8 cellular contexts compared by ENCODE assay signal in genomic region chr5:119397518-119398380, GRCh38. TPM values are rescaled to one million over a fixed set of nuclear protein-coding genes. Genes with fewer than 3 reads are reported as not detected.
DNase-seq lines count a peak whose midpoint lies in the region; ATAC-seq lines count a peak whose summit lies in the region.

No MANE protein-coding gene starts in this region.

- peak overlapping the region; percentile 97 for H3K27ac Mint-ChIP-seq in activated naive CD8-positive, alpha-beta T cell treated with anti-CD3 and anti-CD28 coated beads, Interleukin-2, amount 50 U/mL, for 24 hours

- peak overlapping the region; percentile 56 for H3K4me2 ChIP-seq in skeletal muscle satellite cell (ENCODE audit: low read length)

- no peak overlapping the region for H3K27ac ChIP-seq in caudate nucleus (ENCODE audit: low read depth, low read length)

- DNase-seq in DMS 273 (lab: John Stamatoyannopoulos, UW; ENCODE audit: unreplicated experiment) (peak; percentile 73), caudate nucleus (lab: John Stamatoyannopoulos, UW) (no peak), NCI-H1436 (lab: John Stamatoyannopoulos, UW) (no peak), activated gamma-delta T cell treated with Interleukin-2 at 50 U/mL for 16 hours (no peak)
- no peak for DNase-seq in activated naive CD8-positive, alpha-beta T cell treated with anti-CD3 and anti-CD28 coated beads, Interleukin-2, amount 50 U/mL, for 24 hours

- no peaks in the 10 kb centered on the region for H3K27me3 Mint-ChIP-seq in activated naive CD8-positive, alpha-beta T cell treated with anti-CD3 and anti-CD28 coated beads, Interleukin-2, amount 50 U/mL, for 24 hours

- H3K4me1 ChIP-seq in skeletal muscle satellite cell (ENCODE audit: control insufficient read depth, insufficient read depth, low read length) = peaks cover 57% of the 10 kb centered on the region

- H3K27me3 ChIP-seq in skeletal muscle satellite cell (ENCODE audit: control insufficient read depth, insufficient read depth, low read length) = no peaks in the 10 kb centered on the region

- peak overlapping the region; percentile 21 for H3K4me3 ChIP-seq in skeletal muscle satellite cell (ENCODE audit: low read length)

- H3K4me3 Mint-ChIP-seq in activated naive CD8-positive, alpha-beta T cell treated with anti-CD3 and anti-CD28 coated beads, Interleukin-2, amount 50 U/mL, for 24 hours = peak overlapping the region; percentile 51

- no peaks in the 10 kb centered on the region for H3K9me3 ChIP-seq in skeletal muscle satellite cell (replicated peaks; ENCODE audit: low read length)

- H3K36me3 ChIP-seq in skeletal muscle satellite cell (ENCODE audit: insufficient read depth, low read length) = no peaks in the 10 kb centered on the region

- peak overlapping the region; percentile 57 for H3K9ac ChIP-seq in skeletal muscle satellite cell (ENCODE audit: low read depth, low read length)

- H3K36me3 Mint-ChIP-seq in activated naive CD8-positive, alpha-beta T cell treated with anti-CD3 and anti-CD28 coated beads, Interleukin-2, amount 50 U/mL, for 24 hours (ENCODE audit: low read depth) = peaks cover 47% of the 10 kb centered on the region

- H3K4me1 Mint-ChIP-seq in activated naive CD8-positive, alpha-beta T cell treated with anti-CD3 and anti-CD28 coated beads, Interleukin-2, amount 50 U/mL, for 24 hours = peaks cover 89% of the 10 kb centered on the region

- H3K9me3 Mint-ChIP-seq in activated naive CD8-positive, alpha-beta T cell treated with anti-CD3 and anti-CD28 coated beads, Interleukin-2, amount 50 U/mL, for 24 hours = no peaks in the 10 kb centered on the region

- ATAC-seq in GM19455 (IDR thresholded peaks at IDR 0.05; ENCODE audit: unreplicated experiment) (peak; percentile 42), HG03442 (IDR thresholded peaks at IDR 0.05; ENCODE audit: unreplicated experiment) (peak; percentile 62)
- peak; percentile 78 for ATAC-seq in activated naive CD8-positive, alpha-beta T cell treated with anti-CD3 and anti-CD28 coated beads, Interleukin-2, amount 50 U/mL, for 24 hours

RNA-seq across cellular contexts. Expression of gene TNFAIP8, which starts 41.9 kb away (rescaled TPM):
- total RNA-seq in skeletal muscle satellite cell (2012; rRNA removed) = 20.5 and 25.1 TPM in 2 replicates

RNA-seq across cellular contexts. Expression of gene HSD17B4, which starts 54.5 kb away (rescaled TPM):
- total RNA-seq in skeletal muscle satellite cell (2012; rRNA removed) = 112 and 139 TPM in 2 replicates
